Comparison of ENCODE assay signal across 11 cellular contexts in genomic region chr3:168952551-168952950, GRCh38.
A peak's percentile ranks its signal among the peaks of the same experiment; 100 is the strongest.
DNase-seq lines count a peak whose midpoint lies in the region; ATAC-seq and TF ChIP-seq lines count a peak whose summit lies in the region.
"Had no signal": no experiment of that assay in that cellular context is flagged by ENCODE, and none has a peak within 500 bp of the region (broad histone marks: within the 10 kb centered on the region; RNA-seq: fewer than 3 reads in every experiment).

No MANE protein-coding gene starts in this region.

- H4K20me1 ChIP-seq in smooth muscle cell (ENCODE audit: low read depth) = no peaks in the 10 kb centered on the region

- H3K79me2 ChIP-seq in smooth muscle cell (ENCODE audit: low read depth) = no peaks in the 10 kb centered on the region

- no peak overlapping the region for H3K9ac ChIP-seq in smooth muscle cell (ENCODE audit: low read depth)

- peaks cover 14% of the 10 kb centered on the region for H3K4me1 ChIP-seq in smooth muscle cell (ENCODE audit: low read depth)
- H3K4me1 ChIP-seq: A549 had no signal

- ATAC-seq in HG02759 (IDR thresholded peaks at IDR 0.05; ENCODE audit: unreplicated experiment) (no peak), GM19467 (IDR thresholded peaks at IDR 0.05; ENCODE audit: unreplicated experiment) (no peak)
- ATAC-seq in activated CD4-positive, CD25-positive, alpha-beta regulatory T cell treated with anti-CD3 and anti-CD28 coated beads, Interleukin-2, amount 50 U/mL, for 24 hours = no peak
- ATAC-seq: A549; stimulated activated naive CD8-positive, alpha-beta T cell treated with anti-CD3 and anti-CD28 coated beads, Interleukin-15, amount 100 ng/mL, for 72 hours had no signal

- TF ChIP-seq CTCF in epithelial cell of proximal tubule (conservative IDR thresholded peaks at IDR 0.05; ENCODE audit: low read depth, low read length) = peak; percentile 43
- peak; percentile 14 for TF ChIP-seq CTCF in smooth muscle cell (IDR thresholded peaks at IDR 0.05; ENCODE audit: borderline replicate concordance, insufficient read depth, poor library complexity, severe bottlenecking)

- H3K27me3 ChIP-seq in smooth muscle cell (ENCODE audit: low read depth) = no peaks in the 10 kb centered on the region

- H3K4me3 ChIP-seq in epithelial cell of proximal tubule (ENCODE audit: low read depth, low read length) (no peak overlapping the region), smooth muscle cell (no peak overlapping the region)
- H3K4me3 ChIP-seq: A549 had no signal

- DNase-seq in DMS79 treated with DMSO at 0.1 percent for 48 hours (lab: John Stamatoyannopoulos, UW) (peak; percentile 23), DMS79 (lab: John Stamatoyannopoulos, UW) (no peak), NCI-H774 (lab: John Stamatoyannopoulos, UW) (peak; percentile 34), epithelial cell of proximal tubule (ENCODE audit: low read depth) (peak; percentile 37), smooth muscle cell (lab: John Stamatoyannopoulos, UW; ENCODE audit: unreplicated experiment) (no peak)
- DNase-seq: activated B cell treated with CpG ODN at 0.5 μM for 24 hours; stimulated activated naive CD8-positive, alpha-beta T cell treated with anti-CD3 and anti-CD28 coated beads, Interleukin-15, amount 100 ng/mL, for 72 hours had no signal

- no peak overlapping the region for H3K4me2 ChIP-seq in smooth muscle cell
- H3K4me2 ChIP-seq: A549 had no signal

- H3F3A ChIP-seq in smooth muscle cell (ENCODE audit: low read depth) = no peaks in the 10 kb centered on the region

- 67% methylated on average over 4 of the region's 4 CpGs for WGBS in smooth muscle cell (ENCODE audit: low lambda C conversion rate)

- no peak overlapping the region for H3K27ac ChIP-seq in smooth muscle cell (ENCODE audit: low read depth)
- H3K27ac ChIP-seq: A549 had no signal

- H2AFZ ChIP-seq in smooth muscle cell (ENCODE audit: low read depth) = no peak overlapping the region

- H3K9me3 ChIP-seq in smooth muscle cell (replicated peaks; ENCODE audit: low read depth) = no peaks in the 10 kb centered on the region
- H3K9me3 ChIP-seq: A549 had no signal

- H3K36me3 ChIP-seq in smooth muscle cell (ENCODE audit: low read depth) = no peaks in the 10 kb centered on the region

Comparison
In these comparisons a context has a peak if more than half of its experiments do, and no peak if none do; other contexts are left out.
1. DNase-seq: peak in DMS79 treated with DMSO at 0.1 percent for 48 hours (single experiment), NCI-H774 (single experiment) and epithelial cell of proximal tubule (single experiment); none in DMS79 (single experiment) and smooth muscle cell (single experiment).